ENCODE assay signal across 10 cellular contexts in genomic region chr15:52217186-52217585, GRCh38. TPM values are rescaled to one million over a fixed set of nuclear protein-coding genes. Genes with fewer than 3 reads are reported as not detected.
DNase-seq lines count a peak whose midpoint lies in the region.
"Had no signal": no experiment of that assay in that cellular context is flagged by ENCODE, and none has a peak within 500 bp of the region (broad histone marks: within the 10 kb centered on the region; RNA-seq: fewer than 3 reads in every experiment).

No MANE protein-coding gene starts in this region.

- DNase-seq in SIG-M5 treated with dmso at 0.1 percent for 504 hours (lab: John Stamatoyannopoulos, UW; ENCODE audit: unreplicated experiment) = peak; percentile 22
- DNase-seq in SIG-M5 (lab: John Stamatoyannopoulos, UW) = no peak
- peak; percentile 52 for DNase-seq in NCI-H69 (lab: John Stamatoyannopoulos, UW)
- DNase-seq in cerebellum (ENCODE audit: low spot score) = peak; percentile 72
- peak; percentile 44 for DNase-seq in stimulated activated CD8-positive, alpha-beta memory T cell treated with anti-CD3 and anti-CD28 coated beads, Interleukin-4, amount 100 ng/mL, for 48 hours
- DNase-seq in NCI-H2227 (lab: John Stamatoyannopoulos, UW; ENCODE audit: unreplicated experiment) = no peak
- DNase-seq in middle frontal gyrus (ENCODE audit: extremely low spot score, low spot score) = no peak
- no peak for DNase-seq in globus pallidus (ENCODE audit: low spot score)
- DNase-seq: esophagus squamous epithelium, naive B cell had no signal

RNA-seq across cellular contexts. Expression of gene GNB5, which starts 26.0 kb away (rescaled TPM):
- 53.1 TPM for total RNA-seq in cerebellum

Comparison
In these comparisons a context has a peak if more than half of its experiments do, and no peak if none do; other contexts are left out.
1. DNase-seq: peak in SIG-M5 treated with dmso at 0.1 percent for 504 hours (single experiment), NCI-H69 (single experiment), cerebellum (single experiment) and stimulated activated CD8-positive, alpha-beta memory T cell treated with anti-CD3 and anti-CD28 coated beads, Interleukin-4, amount 100 ng/mL, for 48 hours (single experiment); none in SIG-M5 (single experiment), NCI-H2227 (single experiment), middle frontal gyrus (single experiment) and globus pallidus (single experiment).